ENCODE assay signal across 28 cellular contexts in the genomic region with DNA sequence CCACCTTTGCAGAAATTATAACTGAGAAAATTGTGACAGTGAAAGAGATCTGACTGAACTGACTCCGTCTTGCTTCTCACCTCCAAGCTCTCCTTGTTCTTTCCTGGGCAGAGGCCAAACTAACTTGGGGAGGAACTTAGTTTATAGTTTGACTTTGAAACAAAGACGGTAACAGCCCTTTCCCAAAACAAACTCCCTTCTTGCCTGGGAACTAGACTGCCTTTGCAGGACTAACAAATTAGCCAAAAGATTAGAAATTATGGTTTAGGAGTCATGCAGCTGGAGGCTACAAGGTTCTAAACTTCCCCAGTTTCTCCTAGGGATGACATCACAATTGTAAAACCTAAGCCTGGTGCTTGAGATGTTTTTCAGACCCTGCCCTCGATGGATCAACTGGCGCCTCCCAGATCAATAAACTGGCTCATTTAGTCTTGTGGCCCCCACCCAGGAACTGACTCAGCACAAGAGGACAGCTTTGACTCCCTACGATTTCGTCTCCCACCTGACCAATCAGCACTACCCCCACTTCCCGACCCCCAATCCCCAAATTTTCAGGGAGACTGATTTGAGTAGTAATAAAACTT.
"Had no signal": no experiment of that assay in that cellular context is flagged by ENCODE, and none has a peak within 500 bp of the region (broad histone marks: within the 10 kb centered on the region; RNA-seq: fewer than 3 reads in every experiment).

No MANE protein-coding gene starts in this region.

- H3K27ac ChIP-seq: brain microvascular endothelial cell, RWPE1, SJCRH30, VCaP had no signal

- H3K9ac ChIP-seq: SK-N-SH had no signal

- FAIRE-seq: astrocyte had no signal

- ATAC-seq: activated naive CD4-positive, alpha-beta T cell treated with anti-CD3 and anti-CD28 coated beads, Interleukin-2, amount 50 U/mL, for 72 hours; activated T-cell treated with anti-CD3 and anti-CD28 coated beads, Interleukin-2, amount 50 U/mL, for 4 hours; Panc1 had no signal

- H3K36me3 ChIP-seq: brain microvascular endothelial cell, SJCRH30 had no signal

- DNase-seq: activated CD4-positive, alpha-beta memory T cell treated with anti-CD3 and anti-CD28 coated beads for 36 hours; activated CD4-positive, alpha-beta T cell treated with anti-CD3 and anti-CD28 coated beads, Interleukin-2, amount 10 ng/mL, durations not matched to agents 7 days and 5 days; activated CD4-positive, CD25-positive, alpha-beta regulatory T cell; activated CD8-positive, alpha-beta memory T cell treated with anti-CD3 and anti-CD28 coated beads for 24 hours; activated effector memory CD4-positive, alpha-beta T cell treated with anti-CD3 and anti-CD28 coated beads, Interleukin-2, amount 50 U/mL, for 16 hours; activated naive CD4-positive, alpha-beta T cell treated with Interleukin-2 at 50 U/mL for 16 hours; activated T-cell treated with anti-CD3 and anti-CD28 coated beads, Interleukin-2, amount 50 U/mL, for 4 hours; amygdala; brain microvascular endothelial cell; KG1; NCI-H1105; NCI-H1436; NCI-H1694 treated with DMSO at 0.1 percent for 48 hours; NCI-H2029 treated with DMSO at 0.1 percent for 48 hours; NCI-H345; NCI-H510A; NCI-H69; NK-92 treated with Interleukin-12 subunit alpha and Interleukin-12 subunit beta, amount 100 ng/mL, for 24 hours; OCI-M1; Right ventricle myocardium superior; SJCRH30; SK-N-SH; T-helper 1 cell had no signal

- H3K4me1 ChIP-seq: SJCRH30 had no signal

- H3K9me3 ChIP-seq: SJCRH30, SK-N-SH had no signal

- H3K27me3 ChIP-seq: brain microvascular endothelial cell, SJCRH30 had no signal

- H3K4me3 ChIP-seq: SJCRH30 had no signal
